ENCODE assay signal across 11 cellular contexts in genomic region chr7:35716038-35716803, GRCh38. TPM values are rescaled to one million over a fixed set of nuclear protein-coding genes. Genes with fewer than 3 reads are reported as not detected.
DNase-seq lines count a peak whose midpoint lies in the region; ATAC-seq and TF ChIP-seq lines count a peak whose summit lies in the region.
"Had no signal": no experiment of that assay in that cellular context is flagged by ENCODE, and none has a peak within 500 bp of the region (broad histone marks: within the 10 kb centered on the region; RNA-seq: fewer than 3 reads in every experiment).

No MANE protein-coding gene starts in this region.

- DNase-seq in A172 (ENCODE audit: low spot score) (peak; percentile 21), Panc1 (ENCODE audit: low read depth, low spot score) (no peak), fibroblast of villous mesenchyme (ENCODE audit: low read depth) (peak; percentile 92), nucleus accumbens (lab: John Stamatoyannopoulos, UW) (peak in 49 of 56 donors; percentile 14 to 83 (median 49)), NCI-H510A (lab: John Stamatoyannopoulos, UW) (no peak), UCSD-AML1 (lab: John Stamatoyannopoulos, UW; ENCODE audit: unreplicated experiment) (no peak)
- DNase-seq in CD8-positive, alpha-beta memory T cell: no peak
- DNase-seq: activated T-cell treated with anti-CD3 and anti-CD28 coated beads for 4 hours, right lobe of liver had no signal

- peak overlapping the region in 1 of 2 experiments; percentile 1; a peak in 1 of 4 replicates for H3K4me3 ChIP-seq in Panc1 (ENCODE audit: low read depth in 2 of 2, low read length in 2 of 2)
- peak overlapping the region; percentile 71 for H3K4me3 ChIP-seq in fibroblast of villous mesenchyme (ENCODE audit: low read depth, low read length)
- no peak overlapping the region for H3K4me3 ChIP-seq in CD8-positive, alpha-beta memory T cell (ENCODE audit: low read length)
- H3K4me3 ChIP-seq: right lobe of liver, SJSA1 had no signal

- no peaks in the 10 kb centered on the region for H3K9me3 ChIP-seq in Panc1 (ENCODE audit: control insufficient read depth, insufficient read depth, low read depth, low read length)
- H3K9me3 ChIP-seq in CD8-positive, alpha-beta memory T cell (ENCODE audit: low read length): no peaks in the 10 kb centered on the region
- H3K9me3 ChIP-seq: right lobe of liver, SJSA1 had no signal

- H3K27me3 ChIP-seq in Panc1 (ENCODE audit: control insufficient read depth, insufficient read depth, low read length): peaks cover 12% of the 10 kb centered on the region; the same call in 1 of the 2 replicates
- H3K27me3 ChIP-seq in CD8-positive, alpha-beta memory T cell (ENCODE audit: insufficient read depth, low read length, poor library complexity, severe bottlenecking): no peaks in the 10 kb centered on the region
- H3K27me3 ChIP-seq: right lobe of liver had no signal

- H3K4me3 Mint-ChIP-seq in CD8-positive, alpha-beta memory T cell: no peak overlapping the region

- peak overlapping the region in 1 of 8 donors; percentile 22 for H3K27ac Mint-ChIP-seq in CD8-positive, alpha-beta memory T cell

- BruUV-seq in Panc1 (replicated peaks; lab: Mats Ljungman, UMichigan): no TSS peak

- no peaks in the 10 kb centered on the region for H3K36me3 ChIP-seq in Panc1 (ENCODE audit: control insufficient read depth, insufficient read depth, low read length)
- H3K36me3 ChIP-seq in CD8-positive, alpha-beta memory T cell (ENCODE audit: insufficient read depth, low read length): no peaks in the 10 kb centered on the region
- H3K36me3 ChIP-seq: right lobe of liver, SJSA1 had no signal

- in situ Hi-C loops in Panc1 (cut with HindIII; ENCODE audit: low pct_unique_long_range_greater_than_20kb, low sequenced_read_pairs): no loop called here

- no peak overlapping the region for H3K27ac ChIP-seq in Panc1 (ENCODE audit: low read length)
- H3K27ac ChIP-seq in CD8-positive, alpha-beta memory T cell (ENCODE audit: low read depth, low read length): no peak overlapping the region
- H3K27ac ChIP-seq: right lobe of liver, SJSA1 had no signal

- H3K27me3 Mint-ChIP-seq in CD8-positive, alpha-beta memory T cell: peaks cover 0 to 2% of the 10 kb centered on the region in 2 donors

- TF ChIP-seq CTCF in Panc1 (IDR thresholded peaks at IDR 0.05): no peak
- TF ChIP-seq CTCF in fibroblast of villous mesenchyme (IDR thresholded peaks at IDR 0.05; ENCODE audit: insufficient read depth, low read depth, low read length): no peak

- intact Hi-C loops in Panc1 (cut with micrococcal nuclease; ENCODE audit: unreplicated experiment): loop anchor here (10.0 kb wide), 1 partner anchor 89 kb away; the partner anchor contains the start of gene SEPTIN7

- no peaks in the 10 kb centered on the region for H3K36me3 Mint-ChIP-seq in CD8-positive, alpha-beta memory T cell

- H3K4me1 Mint-ChIP-seq in CD8-positive, alpha-beta memory T cell: peaks cover 2 to 14% (median 6%) of the 10 kb centered on the region in 3 donors

- CTCF ChIA-PET in Panc1 (lab: Charles Lee): no interaction called here
- CTCF ChIA-PET in CD8-positive, alpha-beta memory T cell (lab: Charles Lee): interaction anchor here (2.6 kb wide), 1 partner anchor 9 kb away, joined by 10 read pairs; no protein-coding TSS in a partner anchor

- POLR2A ChIA-PET in Panc1 (lab: Charles Lee): no interaction called here
- POLR2A ChIA-PET in CD8-positive, alpha-beta memory T cell (lab: Charles Lee): no interaction called here

- H3K9me3 Mint-ChIP-seq in CD8-positive, alpha-beta memory T cell: no peaks in the 10 kb centered on the region

- 0 out of 2 replicates have a peak, but pooled peaks cover 2% of the 10 kb centered on the region for H3K4me1 ChIP-seq in Panc1 (ENCODE audit: control insufficient read depth, insufficient read depth, low read length)
- H3K4me1 ChIP-seq in CD8-positive, alpha-beta memory T cell (ENCODE audit: insufficient read depth, low read length): no peaks in the 10 kb centered on the region
- H3K4me1 ChIP-seq: right lobe of liver had no signal

- ATAC-seq in Panc1 (peak; percentile 58; the same call in 1 of the 2 replicates), HG03565 (IDR thresholded peaks at IDR 0.05; ENCODE audit: unreplicated experiment) (no peak)

RNA-seq across cellular contexts. Expression of gene HERPUD2, which starts 21.3 kb away (rescaled TPM):
- total RNA-seq in A172 (2014; rRNA removed; shearing (Covaris generic)): 19.6 and 22.7 TPM in 2 replicates
- 36.4 TPM for total RNA-seq in Panc1 (2021; ENCODE audit: unreplicated experiment)
- 41.5 TPM for polyA plus RNA-seq in Panc1 (2012; ENCODE audit: insufficient read length)
- total RNA-seq in fibroblast of villous mesenchyme: 23.2 and 30.7 TPM in 2 replicates
- total RNA-seq in CD8-positive, alpha-beta memory T cell: 10 to 100 TPM; 31.3 to 34.1 TPM
- 121 TPM for polyA plus RNA-seq in CD8-positive, alpha-beta memory T cell

Comparison
In these comparisons a context has a peak if more than half of its experiments do, and no peak if none do; other contexts are left out.
1. DNase-seq: peak in A172 (single experiment), fibroblast of villous mesenchyme (single experiment) and nucleus accumbens (49 of 56); none in Panc1 (single experiment), NCI-H510A (single experiment), CD8-positive, alpha-beta memory T cell (0 of 5) and UCSD-AML1 (single experiment).